ENCODE assay signal across 1 cellular context in the genomic region with DNA sequence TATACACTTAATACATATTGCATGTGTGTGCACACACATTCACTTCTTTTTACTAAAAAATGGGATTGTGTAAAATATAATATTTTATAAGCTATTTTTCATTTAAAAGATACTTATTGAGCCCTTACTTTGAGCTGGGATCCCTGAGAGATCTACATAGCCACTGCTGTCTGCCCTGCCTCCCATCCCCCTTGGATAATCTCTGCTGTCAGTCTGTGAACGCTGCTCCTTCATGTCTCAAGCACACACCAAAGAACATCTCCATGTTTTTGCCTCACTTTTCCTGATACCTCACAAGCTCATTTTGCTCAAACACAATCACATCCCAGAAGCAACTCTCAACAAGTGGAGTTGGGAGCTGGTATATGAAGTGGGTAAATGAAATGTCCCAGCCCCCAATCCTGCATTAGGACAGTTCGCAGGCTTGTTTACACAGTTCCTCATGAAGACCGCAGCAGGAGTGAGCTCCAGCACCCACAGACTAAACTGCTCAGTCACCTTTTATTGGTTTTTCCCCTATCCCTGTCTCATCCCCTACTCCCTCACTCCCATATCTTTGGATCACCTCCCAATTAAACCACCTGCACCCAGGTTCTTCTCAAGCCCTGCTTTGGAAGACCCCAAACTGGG.
TF ChIP-seq lines count a peak whose summit lies in the region.

No MANE protein-coding gene starts in this region.

TF ChIP-seq in HepG2, 621 proteins besides CTCF, POLR2A, EP300 and RAD21 (continued from another document):
- TF ChIP-seq, protein P1, sequence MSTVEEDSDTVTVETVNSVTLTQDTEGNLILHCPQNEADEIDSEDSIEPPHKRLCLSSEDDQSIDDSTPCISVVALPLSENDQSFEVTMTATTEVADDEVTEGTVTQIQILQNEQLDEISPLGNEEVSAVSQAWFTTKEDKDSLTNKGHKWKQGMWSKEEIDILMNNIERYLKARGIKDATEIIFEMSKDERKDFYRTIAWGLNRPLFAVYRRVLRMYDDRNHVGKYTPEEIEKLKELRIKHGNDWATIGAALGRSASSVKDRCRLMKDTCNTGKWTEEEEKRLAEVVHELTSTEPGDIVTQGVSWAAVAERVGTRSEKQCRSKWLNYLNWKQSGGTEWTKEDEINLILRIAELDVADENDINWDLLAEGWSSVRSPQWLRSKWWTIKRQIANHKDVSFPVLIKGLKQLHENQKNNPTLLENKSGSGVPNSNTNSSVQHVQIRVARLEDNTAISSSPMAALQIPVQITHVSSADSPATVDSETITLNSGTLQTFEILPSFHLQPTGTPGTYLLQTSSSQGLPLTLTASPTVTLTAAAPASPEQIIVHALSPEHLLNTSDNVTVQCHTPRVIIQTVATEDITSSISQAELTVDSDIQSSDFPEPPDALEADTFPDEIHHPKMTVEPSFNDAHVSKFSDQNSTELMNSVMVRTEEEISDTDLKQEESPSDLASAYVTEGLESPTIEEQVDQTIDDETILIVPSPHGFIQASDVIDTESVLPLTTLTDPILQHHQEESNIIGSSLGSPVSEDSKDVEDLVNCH (CRISPR knock-in tag; IDR thresholded peaks at IDR 0.05), result no peak
- peak; percentile 58; the same call in 1 of the 2 replicates for TF ChIP-seq FOXA3 (CRISPR knock-in tag; IDR thresholded peaks at IDR 0.05)
- no peak for TF ChIP-seq FIP1L1 (IDR thresholded peaks at IDR 0.05; ENCODE audit: borderline replicate concordance, insufficient read depth, low read depth, low read length)
- no peak for TF ChIP-seq HOXA9 (CRISPR knock-in tag; IDR thresholded peaks at IDR 0.05; ENCODE audit: borderline replicate concordance)
- TF ChIP-seq, protein P2, sequence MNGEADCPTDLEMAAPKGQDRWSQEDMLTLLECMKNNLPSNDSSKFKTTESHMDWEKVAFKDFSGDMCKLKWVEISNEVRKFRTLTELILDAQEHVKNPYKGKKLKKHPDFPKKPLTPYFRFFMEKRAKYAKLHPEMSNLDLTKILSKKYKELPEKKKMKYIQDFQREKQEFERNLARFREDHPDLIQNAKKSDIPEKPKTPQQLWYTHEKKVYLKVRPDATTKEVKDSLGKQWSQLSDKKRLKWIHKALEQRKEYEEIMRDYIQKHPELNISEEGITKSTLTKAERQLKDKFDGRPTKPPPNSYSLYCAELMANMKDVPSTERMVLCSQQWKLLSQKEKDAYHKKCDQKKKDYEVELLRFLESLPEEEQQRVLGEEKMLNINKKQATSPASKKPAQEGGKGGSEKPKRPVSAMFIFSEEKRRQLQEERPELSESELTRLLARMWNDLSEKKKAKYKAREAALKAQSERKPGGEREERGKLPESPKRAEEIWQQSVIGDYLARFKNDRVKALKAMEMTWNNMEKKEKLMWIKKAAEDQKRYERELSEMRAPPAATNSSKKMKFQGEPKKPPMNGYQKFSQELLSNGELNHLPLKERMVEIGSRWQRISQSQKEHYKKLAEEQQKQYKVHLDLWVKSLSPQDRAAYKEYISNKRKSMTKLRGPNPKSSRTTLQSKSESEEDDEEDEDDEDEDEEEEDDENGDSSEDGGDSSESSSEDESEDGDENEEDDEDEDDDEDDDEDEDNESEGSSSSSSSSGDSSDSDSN (CRISPR knock-in tag; IDR thresholded peaks at IDR 0.05), result no peak
- TF ChIP-seq RFX5 (IDR thresholded peaks at IDR 0.05; ENCODE audit: low read depth, low read length), result no peak
- TF ChIP-seq CCDC6 (CRISPR knock-in tag; IDR thresholded peaks at IDR 0.05), result no peak
